Comparison of ENCODE assay signal across 1 cellular context in genomic region chr15:99155961-99156443, GRCh38.
TF ChIP-seq lines count a peak whose summit lies in the region.

No MANE protein-coding gene starts in this region.

TF ChIP-seq in IMR-90, 13 proteins besides CTCF, POLR2A, EP300 and RAD21:
- TF ChIP-seq, protein P1, sequence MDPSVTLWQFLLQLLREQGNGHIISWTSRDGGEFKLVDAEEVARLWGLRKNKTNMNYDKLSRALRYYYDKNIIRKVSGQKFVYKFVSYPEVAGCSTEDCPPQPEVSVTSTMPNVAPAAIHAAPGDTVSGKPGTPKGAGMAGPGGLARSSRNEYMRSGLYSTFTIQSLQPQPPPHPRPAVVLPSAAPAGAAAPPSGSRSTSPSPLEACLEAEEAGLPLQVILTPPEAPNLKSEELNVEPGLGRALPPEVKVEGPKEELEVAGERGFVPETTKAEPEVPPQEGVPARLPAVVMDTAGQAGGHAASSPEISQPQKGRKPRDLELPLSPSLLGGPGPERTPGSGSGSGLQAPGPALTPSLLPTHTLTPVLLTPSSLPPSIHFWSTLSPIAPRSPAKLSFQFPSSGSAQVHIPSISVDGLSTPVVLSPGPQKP (IDR thresholded peaks at IDR 0.05; ENCODE audit: borderline replicate concordance, low read depth, low read length): no peak
- TF ChIP-seq CEBPB (IDR thresholded peaks at IDR 0.05; ENCODE audit: low read depth, low read length): peak; percentile 94
TF ChIP-seq in IMR-90: peak in this region for 1.
